ENCODE assay signal across 39 cellular contexts in genomic region chr2:135078417-135078816, GRCh38. TPM values are rescaled to one million over a fixed set of nuclear protein-coding genes. Genes with fewer than 3 reads are reported as not detected.
"Had no signal": no experiment of that assay in that cellular context is flagged by ENCODE, and none has a peak within 500 bp of the region (broad histone marks: within the 10 kb centered on the region; RNA-seq: fewer than 3 reads in every experiment).

No MANE protein-coding gene starts in this region.

- DNase-seq: Karpas-422, Kasumi-1, MG63, MM.1S, MV-4-11, NCI-H1048, NCI-H1092, NCI-H1092 treated with DMSO at 0.1 percent for 48 hours, NCI-H1105, NCI-H1105 treated with DMSO at 0.1 percent for 48 hours, NCI-H1417, NCI-H1417 treated with DMSO at 0.1 percent for 48 hours, NCI-H1436, NCI-H1436 treated with DMSO at 0.1 percent for 48 hours, NCI-H146, NCI-H1694, NCI-H1694 treated with DMSO at 0.1 percent for 48 hours, NCI-H187, NCI-H187 treated with DMSO at 0.1 percent for 48 hours, NCI-H1930, NCI-H2029, NCI-H2029 treated with DMSO at 0.1 percent for 48 hours, NCI-H2081, NCI-H2081 treated with DMSO at 0.1 percent for 48 hours, NCI-H2107, NCI-H2171, NCI-H2171 treated with DMSO at 0.1 percent for 48 hours, NCI-H2227 treated with DMSO at 0.1 percent for 48 hours, NCI-H226, NCI-H345, NCI-H446, NCI-H446 treated with DMSO at 0.1 percent for 48 hours, NCI-H510A, NCI-H510A treated with DMSO at 0.1 percent for 48 hours, NCI-H524 had no signal

- H3K9me3 ChIP-seq: MG63 had no signal

- H3K27me3 ChIP-seq: MG63 had no signal

- H3K4me3 ChIP-seq: MG63 had no signal

RNA-seq across cellular contexts. Expression of gene MAP3K19, which starts 31.2 kb away (rescaled TPM):
- total RNA-seq: LHCN-M2, M059J, MCF 10A, NCI-H460 had no signal
